Comparison of ENCODE assay signal across 7 cellular contexts in genomic region chr16:15207217-15207981, GRCh38.
DNase-seq lines count a peak whose midpoint lies in the region; ATAC-seq and TF ChIP-seq lines count a peak whose summit lies in the region.
"Not testable (repeated sequence)": the region's sequence is repeated elsewhere in the genome, so short reads cannot be mapped to it uniquely, and the experiment has no call there.

No MANE protein-coding gene starts in this region.

- H3K9me3 Mint-ChIP-seq in MCF 10A (ENCODE audit: unreplicated experiment): not testable (repeated sequence)

- H3K27ac ChIP-seq in right cardiac atrium (ENCODE audit: low read length); lung (ENCODE audit: low read depth in 1 of 2, low read length in 1 of 2): not testable (repeated sequence)
- peak overlapping the region in 1 of 4 donors; percentile 52 for H3K27ac ChIP-seq in gastrocnemius medialis

- not testable (repeated sequence) for BruUV-seq in MCF 10A (replicated peaks; lab: Mats Ljungman, UMichigan)

- H3K27me3 Mint-ChIP-seq in MCF 10A (ENCODE audit: insufficient read depth, unreplicated experiment): not testable (repeated sequence)

- in situ Hi-C loops in gastrocnemius medialis (cut with MboI; ENCODE audit: low sequenced_read_pairs in 4 of 4): not testable (repeated sequence)

- peak in 1 of 2 donors; percentile 54 for ATAC-seq in right cardiac atrium
- ATAC-seq in lung (ENCODE audit: insufficient read depth, low FRiP score): peak; percentile 41
- peak; percentile 76 to 84 for ATAC-seq in gastrocnemius medialis

- not testable (repeated sequence) for H3K4me1 ChIP-seq in right cardiac atrium (ENCODE audit: control insufficient read depth, insufficient read depth, low read length); lung (ENCODE audit: control insufficient read depth in 2 of 2, insufficient read depth in 2 of 2, low read length in 2 of 2); gastrocnemius medialis

- not testable (repeated sequence) for H3K4me3 Mint-ChIP-seq in MCF 10A (ENCODE audit: unreplicated experiment)

- WGBS in right cardiac atrium: 48% methylated on average over 4 of the region's 8 CpGs
- WGBS in lung, 2 donors: 47 to 53% methylated on average over 4 of the region's 8 CpGs

- not testable (repeated sequence) for H3K27ac Mint-ChIP-seq in MCF 10A (ENCODE audit: low read depth, unreplicated experiment)

- DNase-seq in HCEC 1CT (peak; percentile 0), MCF 10A (ENCODE audit: unreplicated experiment) (peak; percentile 10), fibroblast of mammary gland (ENCODE audit: low read depth) (peak; percentile 42), foreskin fibroblast (peak; percentile 13 to 42), right cardiac atrium (peak in 2 of 3 donors; percentile 42 to 61), gastrocnemius medialis (peak in 1 of 2 donors; percentile 42)
- DNase-seq in lung (ENCODE audit: low spot score): not testable (repeated sequence)

- H3K4me3 ChIP-seq in fibroblast of mammary gland (ENCODE audit: control insufficient read depth, low read depth, low read length); foreskin fibroblast (ENCODE audit: low read depth in 1 of 2, low read length in 2 of 2); right cardiac atrium (ENCODE audit: low read length); lung; gastrocnemius medialis: not testable (repeated sequence)

- CTCF ChIA-PET in MCF 10A (lab: Yijun Ruan, JAX): not testable (repeated sequence)

- not testable (repeated sequence) for H3K9me3 ChIP-seq in right cardiac atrium (ENCODE audit: control insufficient read depth, low read length); lung (ENCODE audit: control insufficient read depth in 2 of 2, insufficient read depth in 1 of 2, low read length in 1 of 2); gastrocnemius medialis

- intact Hi-C loops in MCF 10A (cut with micrococcal nuclease); right cardiac atrium (cut with DNase I); gastrocnemius medialis (cut with DNase I; ENCODE audit: low total_unique reads): not testable (repeated sequence)

- H3K36me3 ChIP-seq in lung (ENCODE audit: control insufficient read depth in 2 of 2, insufficient read depth in 2 of 2, low read length in 2 of 2); gastrocnemius medialis: not testable (repeated sequence)

- not testable (repeated sequence) for H3K36me3 Mint-ChIP-seq in MCF 10A (ENCODE audit: insufficient read depth, unreplicated experiment)

- not testable (repeated sequence) for H3K4me1 Mint-ChIP-seq in MCF 10A (ENCODE audit: insufficient read depth, unreplicated experiment)

- not testable (repeated sequence) for TF ChIP-seq CTCF in MCF 10A (IDR thresholded peaks at IDR 0.05; ENCODE audit: unreplicated experiment); fibroblast of mammary gland (conservative IDR thresholded peaks at IDR 0.05; ENCODE audit: control insufficient read depth, insufficient read depth, low read depth, low read length); foreskin fibroblast (IDR thresholded peaks at IDR 0.05; ENCODE audit: low read depth, low read length); lung (IDR thresholded peaks at IDR 0.05; ENCODE audit: control extremely low read depth, extremely low read depth); gastrocnemius medialis (IDR thresholded peaks at IDR 0.05 in 4 of 5, conservative IDR thresholded peaks at IDR 0.05 in 1 of 5)

- not testable (repeated sequence) for TF ChIP-seq POLR2A in gastrocnemius medialis (IDR thresholded peaks at IDR 0.05)

- not testable (repeated sequence) for H3K27me3 ChIP-seq in right cardiac atrium (ENCODE audit: control insufficient read depth, insufficient read depth); lung (ENCODE audit: control insufficient read depth, insufficient read depth); gastrocnemius medialis

- POLR2A ChIA-PET in MCF 10A (lab: Yijun Ruan, JAX): not testable (repeated sequence)
